In the genomic region with DNA sequence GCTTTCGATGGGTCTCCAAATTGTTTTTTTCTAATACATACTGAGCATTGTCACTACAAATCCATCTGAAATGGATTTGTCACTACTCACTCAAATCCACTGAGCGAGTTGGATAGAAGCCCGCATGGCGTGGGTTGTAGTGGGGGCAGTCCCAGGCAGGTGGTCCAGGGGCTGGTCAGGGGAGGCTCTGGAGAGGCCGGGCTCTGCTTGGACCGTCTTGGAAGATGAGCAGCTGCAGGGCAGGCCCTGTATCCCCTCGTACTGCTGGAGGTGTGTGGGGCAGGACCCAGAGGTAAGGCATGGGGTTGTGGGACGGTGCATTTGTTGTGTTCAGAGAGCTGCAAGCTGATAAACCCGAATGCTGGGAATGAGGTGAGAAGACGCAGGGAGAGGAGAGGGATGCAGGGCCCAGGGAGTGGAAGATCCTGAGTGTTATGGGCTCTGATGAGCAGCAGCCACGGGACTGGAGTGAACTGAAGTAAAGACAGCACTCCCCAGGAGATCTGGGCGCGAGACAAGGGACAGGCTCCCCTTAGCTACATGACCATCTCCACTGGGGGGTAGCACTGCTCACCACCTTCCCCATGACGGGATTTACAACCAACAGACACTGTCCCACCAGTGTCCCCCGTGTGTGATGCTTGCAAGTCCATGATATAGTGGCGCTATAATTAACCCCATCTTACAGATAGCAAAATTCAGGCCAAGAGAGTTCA, we compare ENCODE assay signal across 29 cellular contexts.
"Had no signal": no experiment of that assay in that cellular context is flagged by ENCODE, and none has a peak within 500 bp of the region (broad histone marks: within the 10 kb centered on the region; RNA-seq: fewer than 3 reads in every experiment).

No MANE protein-coding gene starts in this region.

- H3K36me3 Mint-ChIP-seq: activated CD8-positive, alpha-beta memory T cell treated with anti-CD3 and anti-CD28 coated beads, Interleukin-2, amount 10 ng/mL, durations not matched to agents 7 days and 5 days; stimulated activated effector memory CD8-positive, alpha-beta T cell treated with anti-CD3 and anti-CD28 coated beads, Interleukin-12 subunit alpha, Interleukin-12 subunit beta, amount 100 ng/mL, for 72 hours had no signal

- ATAC-seq: activated CD8-positive, alpha-beta memory T cell treated with anti-CD3 and anti-CD28 coated beads, Interleukin-2, amount 10 ng/mL, durations not matched to agents 7 days and 5 days; activated CD8-positive, alpha-beta T cell treated with anti-CD3 and anti-CD28 coated beads, Interleukin-2, amount 10 ng/mL, durations not matched to agents 7 days and 5 days; activated naive CD8-positive, alpha-beta T cell treated with anti-CD3 and anti-CD28 coated beads, Interleukin-2, amount 50 U/mL, for 24 hours; foreskin keratinocyte; heart right ventricle; left lobe of liver; lower lobe of right lung; mucosa of descending colon; right cardiac atrium; stimulated activated effector memory CD8-positive, alpha-beta T cell treated with anti-CD3 and anti-CD28 coated beads, Interleukin-12 subunit alpha, Interleukin-12 subunit beta, amount 100 ng/mL, for 72 hours; stimulated activated naive CD8-positive, alpha-beta T cell treated with anti-CD3 and anti-CD28 coated beads, Interleukin-15, amount 100 ng/mL, for 72 hours; upper lobe of right lung had no signal

- H3K4me3 Mint-ChIP-seq: activated B cell treated with CpG ODN at 0.5 μM for 24 hours; activated CD8-positive, alpha-beta memory T cell treated with anti-CD3 and anti-CD28 coated beads, Interleukin-2, amount 10 ng/mL, durations not matched to agents 7 days and 5 days; activated CD8-positive, alpha-beta T cell treated with anti-CD3 and anti-CD28 coated beads, Interleukin-2, amount 10 ng/mL, durations not matched to agents 7 days and 5 days; activated naive CD4-positive, alpha-beta T cell treated with anti-CD3 and anti-CD28 coated beads, Interleukin-2, amount 50 U/mL, for 24 hours; activated naive CD8-positive, alpha-beta T cell treated with anti-CD3 and anti-CD28 coated beads, Interleukin-2, amount 50 U/mL, for 24 hours; dendritic cell treated with granulocyte-macrophage colony-stimulating factor and Interleukin-4, amounts not matched to agents 40 ng/mL and 50 ng/mL, for 4 days; endodermal cell; nephron progenitor cell; stimulated activated effector memory CD8-positive, alpha-beta T cell treated with anti-CD3 and anti-CD28 coated beads, Interleukin-12 subunit alpha, Interleukin-12 subunit beta, amount 100 ng/mL, for 72 hours; stimulated activated naive CD8-positive, alpha-beta T cell treated with anti-CD3 and anti-CD28 coated beads, Interleukin-15, amount 100 ng/mL, for 72 hours had no signal

- H3K4me3 ChIP-seq: esophagus muscularis mucosa, heart right ventricle, lower lobe of right lung, mucosa of descending colon, thyroid gland, upper lobe of right lung had no signal

- H3K4me1 ChIP-seq: esophagus muscularis mucosa, foreskin keratinocyte, heart right ventricle, lower lobe of right lung, thyroid gland, upper lobe of right lung had no signal

- H3K27ac ChIP-seq: esophagus muscularis mucosa, foreskin keratinocyte, heart right ventricle, lower lobe of right lung, thyroid gland, upper lobe of right lung had no signal

- H3K9me3 Mint-ChIP-seq: activated naive CD4-positive, alpha-beta T cell treated with anti-CD3 and anti-CD28 coated beads, Interleukin-2, amount 50 U/mL, for 24 hours; activated naive CD8-positive, alpha-beta T cell treated with anti-CD3 and anti-CD28 coated beads, Interleukin-2, amount 50 U/mL, for 24 hours; activated T-helper 2 cell treated with anti-CD3 and anti-CD28 coated beads, Interferon-gamma antibody, Interleukin-2, Interleukin-4, amounts not matched to agents 10 μg/mL and 5 μg/mL and 100 μg/mL, durations not matched to agents 14 hours and 24 hours and 36 hours had no signal

- H3K27me3 Mint-ChIP-seq: activated naive CD4-positive, alpha-beta T cell treated with anti-CD3 and anti-CD28 coated beads, Interleukin-2, amount 50 U/mL, for 24 hours; stimulated activated naive CD8-positive, alpha-beta T cell treated with anti-CD3 and anti-CD28 coated beads, Interleukin-15, amount 100 ng/mL, for 72 hours had no signal

- H3K9me3 ChIP-seq: esophagus muscularis mucosa, lower lobe of right lung, mucosa of descending colon, thyroid gland, upper lobe of right lung had no signal

- H3K27me3 ChIP-seq: esophagus muscularis mucosa, thyroid gland, upper lobe of right lung had no signal

- H3K36me3 ChIP-seq: heart right ventricle, lower lobe of right lung, thyroid gland, upper lobe of right lung had no signal

- H3K4me1 Mint-ChIP-seq: activated B cell treated with CpG ODN at 0.5 μM for 24 hours; activated CD8-positive, alpha-beta memory T cell treated with anti-CD3 and anti-CD28 coated beads, Interleukin-2, amount 10 ng/mL, durations not matched to agents 7 days and 5 days; activated naive CD4-positive, alpha-beta T cell treated with anti-CD3 and anti-CD28 coated beads, Interleukin-2, amount 50 U/mL, for 24 hours; activated naive CD8-positive, alpha-beta T cell treated with anti-CD3 and anti-CD28 coated beads, Interleukin-2, amount 50 U/mL, for 24 hours; endodermal cell; nephron progenitor cell; stimulated activated effector memory CD8-positive, alpha-beta T cell treated with anti-CD3 and anti-CD28 coated beads, Interleukin-12 subunit alpha, Interleukin-12 subunit beta, amount 100 ng/mL, for 72 hours; stimulated activated naive CD8-positive, alpha-beta T cell treated with anti-CD3 and anti-CD28 coated beads, Interleukin-15, amount 100 ng/mL, for 72 hours had no signal

- DNase-seq: activated B cell treated with CpG ODN at 0.5 μM for 24 hours; activated CD4-positive, alpha-beta T cell treated with anti-CD3 and anti-CD28 coated beads, Interleukin-2, amount 50 U/mL, for 1 hour; activated CD8-positive, alpha-beta memory T cell treated with anti-CD3 and anti-CD28 coated beads, Interleukin-2, amount 10 ng/mL, durations not matched to agents 7 days and 5 days; activated CD8-positive, alpha-beta T cell treated with anti-CD3 and anti-CD28 coated beads, Interleukin-2, amount 10 ng/mL, durations not matched to agents 7 days and 5 days; activated naive CD8-positive, alpha-beta T cell treated with anti-CD3 and anti-CD28 coated beads, Interleukin-2, amount 50 U/mL, for 24 hours; activated T-cell treated with anti-CD3 and anti-CD28 coated beads, Interleukin-2, amount 50 U/mL, for 48 hours; amygdala; central memory CD4-positive, alpha-beta T cell; endodermal cell; foreskin keratinocyte; heart right ventricle; lower lobe of right lung; mesendoderm; mucosa of descending colon; nephron progenitor cell; nucleus accumbens; stimulated activated CD4-positive, alpha-beta T cell treated with anti-CD3 and anti-CD28 coated beads, Interleukin-4, amount 100 ng/mL, for 24 hours; stimulated activated naive CD8-positive, alpha-beta T cell treated with anti-CD3 and anti-CD28 coated beads, Interleukin-15, amount 100 ng/mL, for 72 hours; substantia nigra; T-helper 2 cell; thyroid gland; upper lobe of right lung had no signal

- H3K27ac Mint-ChIP-seq: activated B cell treated with CpG ODN at 0.5 μM for 24 hours; activated CD8-positive, alpha-beta memory T cell treated with anti-CD3 and anti-CD28 coated beads, Interleukin-2, amount 10 ng/mL, durations not matched to agents 7 days and 5 days; activated CD8-positive, alpha-beta T cell treated with anti-CD3 and anti-CD28 coated beads, Interleukin-2, amount 10 ng/mL, durations not matched to agents 7 days and 5 days; activated naive CD4-positive, alpha-beta T cell treated with anti-CD3 and anti-CD28 coated beads, Interleukin-2, amount 50 U/mL, for 24 hours; activated naive CD8-positive, alpha-beta T cell treated with anti-CD3 and anti-CD28 coated beads, Interleukin-2, amount 50 U/mL, for 24 hours; activated T-helper 2 cell treated with anti-CD3 and anti-CD28 coated beads, Interferon-gamma antibody, Interleukin-2, Interleukin-4, amounts not matched to agents 10 μg/mL and 5 μg/mL and 100 μg/mL, durations not matched to agents 14 hours and 24 hours and 36 hours; dendritic cell treated with granulocyte-macrophage colony-stimulating factor and Interleukin-4, amounts not matched to agents 40 ng/mL and 50 ng/mL, for 4 days; endodermal cell; nephron progenitor cell; stimulated activated effector memory CD8-positive, alpha-beta T cell treated with anti-CD3 and anti-CD28 coated beads, Interleukin-12 subunit alpha, Interleukin-12 subunit beta, amount 100 ng/mL, for 72 hours; stimulated activated naive CD8-positive, alpha-beta T cell treated with anti-CD3 and anti-CD28 coated beads, Interleukin-15, amount 100 ng/mL, for 72 hours had no signal
